In genomic region chr4:89836031-89836777, GRCh38 we compare ENCODE assay signal across 9 cellular contexts. TPM values are rescaled to one million over a fixed set of nuclear protein-coding genes. Genes with fewer than 3 reads are reported as not detected.
DNase-seq lines count a peak whose midpoint lies in the region; ATAC-seq and TF ChIP-seq lines count a peak whose summit lies in the region.
"Had no signal": no experiment of that assay in that cellular context is flagged by ENCODE, and none has a peak within 500 bp of the region (broad histone marks: within the 10 kb centered on the region; RNA-seq: fewer than 3 reads in every experiment).

No MANE protein-coding gene starts in this region.

- peak overlapping the region; percentile 65 for H3K4me3 ChIP-seq in epithelial cell of proximal tubule (ENCODE audit: low read depth, low read length)
- H3K4me3 ChIP-seq: mucosa of descending colon had no signal

- H3K27ac Mint-ChIP-seq in nephron: peak overlapping the region in 1 of 3 experiments; percentile 32
- no peak overlapping the region for H3K27ac Mint-ChIP-seq in stimulated activated memory B cell treated with anti-CD40 and anti-IgM and Interleukin-4, amounts not matched to agents 10 μg/mL and 1 μg/mL and 100 μg/mL, for 72 hours

- DNase-seq in Daoy (ENCODE audit: low read depth) (peak; percentile 1), RWPE1 (ENCODE audit: low spot score) (no peak), epithelial cell of proximal tubule (ENCODE audit: low read depth) (no peak), NCI-H128 (lab: John Stamatoyannopoulos, UW; ENCODE audit: unreplicated experiment) (no peak), NOMO-1 (lab: John Stamatoyannopoulos, UW; ENCODE audit: unreplicated experiment in 2 of 2) (no peak)

- no peak for ATAC-seq in stimulated activated memory B cell treated with anti-CD40 and anti-IgM and Interleukin-4, amounts not matched to agents 10 μg/mL and 1 μg/mL and 100 μg/mL, for 72 hours
- no peak for ATAC-seq in GM18868 (IDR thresholded peaks at IDR 0.05; ENCODE audit: unreplicated experiment)

- peaks cover 18% of the 10 kb centered on the region for H3K36me3 Mint-ChIP-seq in nephron (ENCODE audit: low read depth)
- no peaks in the 10 kb centered on the region for H3K36me3 Mint-ChIP-seq in stimulated activated memory B cell treated with anti-CD40 and anti-IgM and Interleukin-4, amounts not matched to agents 10 μg/mL and 1 μg/mL and 100 μg/mL, for 72 hours

- CTCF ChIA-PET in RWPE1 (lab: Yijun Ruan, JAX): interaction anchor here (0.8 kb wide), 1 partner anchor 33 kb away, joined by 6 read pairs; no protein-coding TSS in a partner anchor

- POLR2A ChIA-PET in RWPE1 (lab: Yijun Ruan, JAX; ENCODE audit: low non-redundant PET): no interaction called here

- TF ChIP-seq CTCF in RWPE1 (conservative IDR thresholded peaks at IDR 0.05; ENCODE audit: low read depth) (no peak), epithelial cell of proximal tubule (conservative IDR thresholded peaks at IDR 0.05; ENCODE audit: low read depth, low read length) (no peak), nephron (IDR thresholded peaks at IDR 0.05; ENCODE audit: unreplicated experiment in 3 of 3) (no peak)

- H3K9me3 Mint-ChIP-seq in nephron: no peaks in the 10 kb centered on the region
- no peaks in the 10 kb centered on the region for H3K9me3 Mint-ChIP-seq in stimulated activated memory B cell treated with anti-CD40 and anti-IgM and Interleukin-4, amounts not matched to agents 10 μg/mL and 1 μg/mL and 100 μg/mL, for 72 hours

- H3K4me1 Mint-ChIP-seq in nephron: peaks cover 9% of the 10 kb centered on the region
- H3K4me1 Mint-ChIP-seq in stimulated activated memory B cell treated with anti-CD40 and anti-IgM and Interleukin-4, amounts not matched to agents 10 μg/mL and 1 μg/mL and 100 μg/mL, for 72 hours: peaks cover 19% of the 10 kb centered on the region

- H3K27ac ChIP-seq in RWPE1: peak overlapping the region; percentile 81

- peaks cover 30% of the 10 kb centered on the region for H3K27me3 Mint-ChIP-seq in nephron (ENCODE audit: low read depth)
- H3K27me3 Mint-ChIP-seq in stimulated activated memory B cell treated with anti-CD40 and anti-IgM and Interleukin-4, amounts not matched to agents 10 μg/mL and 1 μg/mL and 100 μg/mL, for 72 hours: peaks cover 73% of the 10 kb centered on the region

- H3K4me3 Mint-ChIP-seq in nephron: peak overlapping the region; percentile 87 to 95 (median 89)
- no peak overlapping the region for H3K4me3 Mint-ChIP-seq in stimulated activated memory B cell treated with anti-CD40 and anti-IgM and Interleukin-4, amounts not matched to agents 10 μg/mL and 1 μg/mL and 100 μg/mL, for 72 hours

RNA-seq across cellular contexts. Expression of gene SNCA, which starts 0.8 kb away (rescaled TPM):
- total RNA-seq in Daoy (2014; rRNA removed; shearing (Covaris generic)): 17.9 and 49.0 TPM in 2 replicates
- 2.4 and 6.6 TPM in 2 replicates for total RNA-seq in epithelial cell of proximal tubule

RNA-seq across cellular contexts. Expression of gene MMRN1, which starts 58.5 kb away (rescaled TPM):
- total RNA-seq in Daoy (2014; rRNA removed; shearing (Covaris generic)): not detected in 2 replicates
- total RNA-seq in epithelial cell of proximal tubule: not detected in 2 replicates
